In genomic region chr6:105257350-105257749, GRCh38 we compare ENCODE assay signal across 26 cellular contexts.
DNase-seq lines count a peak whose midpoint lies in the region; ATAC-seq and TF ChIP-seq lines count a peak whose summit lies in the region.
"Had no signal": no experiment of that assay in that cellular context is flagged by ENCODE, and none has a peak within 500 bp of the region (broad histone marks: within the 10 kb centered on the region; RNA-seq: fewer than 3 reads in every experiment).

No MANE protein-coding gene starts in this region.

- H2AFZ ChIP-seq in MM.1S (ENCODE audit: low read length): no peak overlapping the region
- H2AFZ ChIP-seq: parathyroid adenoma had no signal

- no peak overlapping the region for H3K4me2 ChIP-seq in MM.1S (ENCODE audit: low read depth, low read length)

- H3K27me3 ChIP-seq in MM.1S (replicated peaks; ENCODE audit: insufficient read depth, low read length) (no peaks in the 10 kb centered on the region), left lung (no peaks in the 10 kb centered on the region), breast epithelium (no peaks in the 10 kb centered on the region)
- H3K27me3 ChIP-seq: esophagus muscularis mucosa, gastroesophageal sphincter, thyroid gland had no signal

- no peak overlapping the region for H3K4me3 ChIP-seq in MM.1S (ENCODE audit: low read length)
- H3K4me3 ChIP-seq in left lung: no peak overlapping the region
- H3K4me3 ChIP-seq in breast epithelium: no peak overlapping the region
- H3K4me3 ChIP-seq: esophagus muscularis mucosa, gastroesophageal sphincter, thyroid gland had no signal

- peak; percentile 82 for ATAC-seq in GM21529 (IDR thresholded peaks at IDR 0.05; ENCODE audit: unreplicated experiment)
- ATAC-seq in left lung: peak; percentile 74
- ATAC-seq in HG03439 (IDR thresholded peaks at IDR 0.05; ENCODE audit: unreplicated experiment): no peak
- ATAC-seq: activated CD8-positive, alpha-beta memory T cell treated with anti-CD3 and anti-CD28 coated beads, Interleukin-2, amount 10 ng/mL, durations not matched to agents 7 days and 5 days; activated T-helper 17 cell treated with anti-CD3 and anti-CD28 coated beads, Interleukin-2, amount 50 U/mL, for 72 hours; gastroesophageal sphincter; natural killer cell; Right ventricle myocardium inferior; stimulated activated memory B cell treated with anti-CD40 and anti-IgM and Interleukin-4, amounts not matched to agents 10 μg/mL and 1 μg/mL and 100 μg/mL, for 72 hours had no signal

- no peak overlapping the region for H3K27ac ChIP-seq in MM.1S (ENCODE audit: low read length)
- no peak overlapping the region for H3K27ac ChIP-seq in left lung
- H3K27ac ChIP-seq in breast epithelium: no peak overlapping the region
- H3K27ac ChIP-seq: esophagus muscularis mucosa, gastroesophageal sphincter, parathyroid adenoma, thyroid gland had no signal

- DNase-seq in SIG-M5 treated with dmso at 0.1 percent for 504 hours (lab: John Stamatoyannopoulos, UW; ENCODE audit: unreplicated experiment): peak; percentile 4
- DNase-seq in SIG-M5 (lab: John Stamatoyannopoulos, UW): no peak
- peak; percentile 7 for DNase-seq in MM.1S
- DNase-seq in left lung: no peak
- no peak for DNase-seq in activated CD8-positive, alpha-beta memory T cell treated with anti-CD3 and anti-CD28 coated beads, Interleukin-2, amount 50 U/mL, for 48 hours
- no peak for DNase-seq in breast epithelium (ENCODE audit: low spot score in 2 of 2)
- DNase-seq: activated CD4-positive, alpha-beta T cell treated with anti-CD3 and anti-CD28 coated beads for 48 hours; activated CD8-positive, alpha-beta memory T cell treated with anti-CD3 and anti-CD28 coated beads, Interleukin-2, amount 10 ng/mL, durations not matched to agents 7 days and 5 days; activated naive CD8-positive, alpha-beta T cell treated with anti-CD3 and anti-CD28 coated beads, Interleukin-2, amount 10 ng/mL, durations not matched to agents 7 days and 5 days; effector CD8-positive, alpha-beta T cell; H9; kidney glomerular epithelial cell; mesendoderm; natural killer cell; NCI-H187 treated with DMSO at 0.1 percent for 48 hours; stimulated activated CD4-positive, alpha-beta T cell treated with anti-CD3 and anti-CD28 coated beads, Interleukin-1b, Interleukin-23, amount 100 ng/mL, for 48 hours; T-helper 1 cell; thyroid gland had no signal

- no peak overlapping the region for H3K9ac ChIP-seq in MM.1S (ENCODE audit: low read length)
- H3K9ac ChIP-seq: parathyroid adenoma had no signal

- H4K20me1 ChIP-seq in MM.1S (ENCODE audit: insufficient read depth, low read length): no peaks in the 10 kb centered on the region

- no peak for TF ChIP-seq CTCF in MM.1S (IDR thresholded peaks at IDR 0.05; ENCODE audit: low read length)
- TF ChIP-seq CTCF in left lung (IDR thresholded peaks at IDR 0.05): no peak
- no peak for TF ChIP-seq CTCF in breast epithelium (IDR thresholded peaks at IDR 0.05)

- H3K36me3 ChIP-seq in MM.1S (replicated peaks; ENCODE audit: insufficient read depth, low read length) (no peaks in the 10 kb centered on the region), left lung (no peaks in the 10 kb centered on the region), breast epithelium (no peaks in the 10 kb centered on the region)
- H3K36me3 ChIP-seq: esophagus muscularis mucosa, gastroesophageal sphincter, thyroid gland had no signal

- no peak for TF ChIP-seq POLR2A in breast epithelium (IDR thresholded peaks at IDR 0.05)

- H3K9me3 ChIP-seq in MM.1S (replicated peaks; ENCODE audit: insufficient read depth, low read length) (no peaks in the 10 kb centered on the region), left lung (no peaks in the 10 kb centered on the region), breast epithelium (no peaks in the 10 kb centered on the region)
- H3K9me3 ChIP-seq: esophagus muscularis mucosa, gastroesophageal sphincter, thyroid gland had no signal

- no peaks in the 10 kb centered on the region for H3K79me2 ChIP-seq in MM.1S (ENCODE audit: low read length)
- H3K79me2 ChIP-seq: parathyroid adenoma had no signal

- intact Hi-C loops in left lung (cut with DNase I) (no loop called here), breast epithelium (cut with DNase I; ENCODE audit: low total_unique reads) (no loop called here)

- H3K4me1 ChIP-seq in MM.1S (ENCODE audit: low read length) (no peaks in the 10 kb centered on the region), left lung (no peaks in the 10 kb centered on the region), breast epithelium (no peaks in the 10 kb centered on the region)
- H3K4me1 ChIP-seq: gastroesophageal sphincter had no signal

- no peaks in the 10 kb centered on the region for H3K9me2 ChIP-seq in MM.1S (replicated peaks; ENCODE audit: insufficient read depth, low read length)

- H3F3A ChIP-seq in MM.1S (ENCODE audit: insufficient read depth, low read length): no peaks in the 10 kb centered on the region

Comparison
In these comparisons a context has a peak if more than half of its experiments do, and no peak if none do; other contexts are left out.
1. DNase-seq: peak in SIG-M5 treated with dmso at 0.1 percent for 504 hours (single experiment) and MM.1S (single experiment); none in SIG-M5 (single experiment), left lung (0 of 2), activated CD8-positive, alpha-beta memory T cell treated with anti-CD3 and anti-CD28 coated beads, Interleukin-2, amount 50 U/mL, for 48 hours (single experiment) and breast epithelium (0 of 2).